ENCODE assay signal across 1 cellular context in the genomic region with DNA sequence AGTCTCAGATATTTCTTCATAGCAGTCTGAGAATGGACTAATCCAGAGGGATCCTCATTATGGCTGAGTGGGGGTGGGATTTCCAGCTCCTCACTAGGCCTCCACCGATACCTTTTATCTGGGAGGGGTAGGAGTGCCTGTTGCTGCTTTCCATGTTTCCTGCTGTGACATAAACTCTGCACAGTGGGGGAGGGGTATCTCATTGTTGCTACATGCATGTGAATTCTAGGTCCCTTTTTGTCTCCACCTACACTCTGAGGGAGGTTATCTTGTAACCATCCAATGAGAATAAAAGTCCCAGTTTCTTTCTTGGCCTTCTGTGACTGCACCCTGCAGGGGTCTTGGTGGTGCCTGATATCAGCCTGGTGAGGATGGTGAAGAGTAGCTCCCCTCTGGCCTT.
TF ChIP-seq lines count a peak whose summit lies in the region.

No MANE protein-coding gene starts in this region.

TF ChIP-seq in IMR-90, 13 proteins besides CTCF, POLR2A, EP300 and RAD21:
- TF ChIP-seq RCOR1 (IDR thresholded peaks at IDR 0.05; ENCODE audit: insufficient replicate concordance, low read length), result no peak
- TF ChIP-seq BHLHE40 (IDR thresholded peaks at IDR 0.05; ENCODE audit: low read depth, low read length), result no peak
- TF ChIP-seq RFX5 (IDR thresholded peaks at IDR 0.05; ENCODE audit: low read depth, low read length), result no peak
- no peak for TF ChIP-seq SMC3 (IDR thresholded peaks at IDR 0.05; ENCODE audit: low read depth, low read length)
- TF ChIP-seq USF2 (IDR thresholded peaks at IDR 0.05; ENCODE audit: low read depth, low read length), result no peak
- TF ChIP-seq NFE2L2 (IDR thresholded peaks at IDR 0.05; ENCODE audit: low read depth, low read length), result no peak
- no peak for TF ChIP-seq MAZ (IDR thresholded peaks at IDR 0.05; ENCODE audit: borderline replicate concordance, low read depth, low read length)
- no peak for TF ChIP-seq CEBPB (IDR thresholded peaks at IDR 0.05; ENCODE audit: low read depth, low read length)
- no peak for TF ChIP-seq MXI1 (IDR thresholded peaks at IDR 0.05; ENCODE audit: borderline replicate concordance, low read depth, low read length)
- no peak for TF ChIP-seq MAFK (IDR thresholded peaks at IDR 0.05; ENCODE audit: low read depth, low read length)
- no peak for TF ChIP-seq FOS (IDR thresholded peaks at IDR 0.05; ENCODE audit: low read depth, low read length)
- TF ChIP-seq, protein P1, sequence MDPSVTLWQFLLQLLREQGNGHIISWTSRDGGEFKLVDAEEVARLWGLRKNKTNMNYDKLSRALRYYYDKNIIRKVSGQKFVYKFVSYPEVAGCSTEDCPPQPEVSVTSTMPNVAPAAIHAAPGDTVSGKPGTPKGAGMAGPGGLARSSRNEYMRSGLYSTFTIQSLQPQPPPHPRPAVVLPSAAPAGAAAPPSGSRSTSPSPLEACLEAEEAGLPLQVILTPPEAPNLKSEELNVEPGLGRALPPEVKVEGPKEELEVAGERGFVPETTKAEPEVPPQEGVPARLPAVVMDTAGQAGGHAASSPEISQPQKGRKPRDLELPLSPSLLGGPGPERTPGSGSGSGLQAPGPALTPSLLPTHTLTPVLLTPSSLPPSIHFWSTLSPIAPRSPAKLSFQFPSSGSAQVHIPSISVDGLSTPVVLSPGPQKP (IDR thresholded peaks at IDR 0.05; ENCODE audit: borderline replicate concordance, low read depth, low read length), result no peak
- TF ChIP-seq CHD1 (IDR thresholded peaks at IDR 0.05; ENCODE audit: low read depth, low read length), result no peak
